Comparison of ENCODE assay signal across 13 cellular contexts in the genomic region with DNA sequence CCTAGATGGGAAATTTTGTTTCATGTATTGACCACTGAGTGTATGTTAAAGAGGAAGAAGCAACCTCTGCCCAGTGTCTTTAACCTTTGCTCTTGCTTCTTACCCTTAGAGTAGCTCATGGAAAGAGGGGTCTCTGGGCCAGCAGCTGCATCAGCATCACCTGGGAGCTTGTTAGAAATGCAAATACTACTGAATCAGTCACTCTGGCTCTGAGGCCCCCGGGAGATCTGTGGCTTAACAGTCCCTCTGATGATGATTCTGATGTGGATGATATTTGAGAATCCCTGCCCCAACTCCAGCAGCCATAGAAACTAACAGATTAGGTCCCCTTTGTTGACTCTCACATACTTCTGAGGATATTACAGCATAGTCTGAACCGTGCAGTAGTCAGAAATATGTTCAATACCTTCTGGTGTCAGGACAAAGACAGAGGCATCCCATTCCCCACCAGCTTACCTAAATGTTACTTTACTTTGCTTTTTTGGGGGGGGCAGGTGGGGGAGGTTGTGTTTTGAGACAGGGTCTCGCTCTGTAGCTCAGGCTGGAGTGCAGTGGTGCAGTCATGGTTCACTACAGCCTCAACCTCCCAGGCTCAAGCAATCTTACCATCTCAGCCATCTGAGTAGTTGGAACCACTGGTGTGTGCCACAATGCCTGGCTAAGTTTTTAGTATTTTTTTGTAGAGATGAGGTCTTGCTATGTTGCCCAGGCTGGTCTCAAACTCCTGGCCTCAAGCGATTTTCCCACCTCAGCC.
DNase-seq lines count a peak whose midpoint lies in the region; ATAC-seq and TF ChIP-seq lines count a peak whose summit lies in the region.
"Had no signal": no experiment of that assay in that cellular context is flagged by ENCODE, and none has a peak within 500 bp of the region (broad histone marks: within the 10 kb centered on the region; RNA-seq: fewer than 3 reads in every experiment).

No MANE protein-coding gene starts in this region.

- CTCF ChIA-PET in activated CD8-positive, alpha-beta memory T cell treated with anti-CD3 and anti-CD28 coated beads, Interleukin-2, amount 10 ng/mL, durations not matched to agents 7 days and 5 days (lab: Charles Lee): no interaction called here

- H3K9ac ChIP-seq in OCI-LY1 (ENCODE audit: low read length): peak overlapping the region; percentile 77
- H3K9ac ChIP-seq: KMS-11 had no signal

- H3K27ac Mint-ChIP-seq in activated CD8-positive, alpha-beta memory T cell treated with anti-CD3 and anti-CD28 coated beads, Interleukin-2, amount 10 ng/mL, durations not matched to agents 7 days and 5 days: peak overlapping the region; percentile 50

- H3K27me3 Mint-ChIP-seq in activated CD8-positive, alpha-beta memory T cell treated with anti-CD3 and anti-CD28 coated beads, Interleukin-2, amount 10 ng/mL, durations not matched to agents 7 days and 5 days: no peaks in the 10 kb centered on the region

- H3F3A ChIP-seq in OCI-LY1 (ENCODE audit: insufficient read depth, low read length): peaks cover 14% of the 10 kb centered on the region

- DNase-seq in activated CD8-positive, alpha-beta memory T cell treated with anti-CD3 and anti-CD28 coated beads, Interleukin-2, amount 10 ng/mL, durations not matched to agents 7 days and 5 days: no peak
- no peak for DNase-seq in activated CD8-positive, alpha-beta memory T cell treated with anti-CD3 and anti-CD28 coated beads, Interleukin-2, amount 50 U/mL, for 4 hours
- DNase-seq in germinal center (ENCODE audit: low spot score) (peak; percentile 22), RPMI8226 (no peak)
- DNase-seq: activated CD4-positive, alpha-beta T cell treated with anti-CD3 and anti-CD28 coated beads for 48 hours; gastrocnemius medialis; GM23248; testis had no signal

- no peak overlapping the region for H3K4me3 Mint-ChIP-seq in activated CD8-positive, alpha-beta memory T cell treated with anti-CD3 and anti-CD28 coated beads, Interleukin-2, amount 10 ng/mL, durations not matched to agents 7 days and 5 days

- H3K4me3 ChIP-seq in OCI-LY1 (ENCODE audit: low read depth, low read length, poor library complexity, severe bottlenecking): peak overlapping the region; percentile 43
- H3K4me3 ChIP-seq: gastrocnemius medialis, GM23248, testis had no signal

- no peaks in the 10 kb centered on the region for H3K9me3 ChIP-seq in OCI-LY1 (ENCODE audit: low read length)
- H3K9me3 ChIP-seq: gastrocnemius medialis, testis had no signal

- H3K4me1 Mint-ChIP-seq in activated CD8-positive, alpha-beta memory T cell treated with anti-CD3 and anti-CD28 coated beads, Interleukin-2, amount 10 ng/mL, durations not matched to agents 7 days and 5 days: peaks cover 22% of the 10 kb centered on the region

- H3K27ac ChIP-seq in OCI-LY1 (ENCODE audit: low read depth, low read length, poor library complexity, severe bottlenecking) (peak overlapping the region; percentile 100), temporal lobe (ENCODE audit: low read depth, low read length) (peak overlapping the region; percentile 54)
- H3K27ac ChIP-seq: KMS-11, testis had no signal

- H3K4me2 ChIP-seq in OCI-LY1 (ENCODE audit: low read length): peak overlapping the region; percentile 69
- H3K4me2 ChIP-seq: KMS-11 had no signal

- H3K27me3 ChIP-seq in OCI-LY1 (ENCODE audit: insufficient read depth, low read length): no peaks in the 10 kb centered on the region
- H3K27me3 ChIP-seq: gastrocnemius medialis, testis had no signal

- H4K20me1 ChIP-seq in OCI-LY1 (ENCODE audit: insufficient read depth, low read length): no peaks in the 10 kb centered on the region

- no peak overlapping the region for H2AFZ ChIP-seq in OCI-LY1 (ENCODE audit: low read length)

- H3K9me3 Mint-ChIP-seq in activated CD8-positive, alpha-beta memory T cell treated with anti-CD3 and anti-CD28 coated beads, Interleukin-2, amount 10 ng/mL, durations not matched to agents 7 days and 5 days (ENCODE audit: low read depth): no peaks in the 10 kb centered on the region

- TF ChIP-seq CTCF in OCI-LY1 (IDR thresholded peaks at IDR 0.05; ENCODE audit: low read length): no peak

- ATAC-seq in activated CD8-positive, alpha-beta memory T cell treated with anti-CD3 and anti-CD28 coated beads, Interleukin-2, amount 10 ng/mL, durations not matched to agents 7 days and 5 days: no peak
- no peak for ATAC-seq in HG02759 (IDR thresholded peaks at IDR 0.05; ENCODE audit: unreplicated experiment)
- no peak for ATAC-seq in GM18870 (IDR thresholded peaks at IDR 0.05; ENCODE audit: unreplicated experiment)

- peaks cover 5% of the 10 kb centered on the region for H3K79me2 ChIP-seq in OCI-LY1 (ENCODE audit: insufficient read depth, low read length)

- peaks cover 7% of the 10 kb centered on the region; the same call in 1 of the 2 replicates for H3K36me3 ChIP-seq in OCI-LY1 (ENCODE audit: insufficient read depth, low read length)
- H3K36me3 ChIP-seq: gastrocnemius medialis had no signal

- peaks cover 100% of the 10 kb centered on the region for H3K4me1 ChIP-seq in OCI-LY1 (ENCODE audit: insufficient read depth, low read length, severe bottlenecking)

- no peaks in the 10 kb centered on the region for H3K36me3 Mint-ChIP-seq in activated CD8-positive, alpha-beta memory T cell treated with anti-CD3 and anti-CD28 coated beads, Interleukin-2, amount 10 ng/mL, durations not matched to agents 7 days and 5 days

- H3K9me2 ChIP-seq in OCI-LY1 (ENCODE audit: low read depth, low read length): no peaks in the 10 kb centered on the region
